13 cellular contexts compared by ENCODE assay signal in genomic region chr4:177391287-177391686, GRCh38.
"Had no signal": no experiment of that assay in that cellular context is flagged by ENCODE, and none has a peak within 500 bp of the region (broad histone marks: within the 10 kb centered on the region; RNA-seq: fewer than 3 reads in every experiment).

No MANE protein-coding gene starts in this region.

- H3K27ac ChIP-seq: adrenal gland, hepatocyte, pancreas, thoracic aorta had no signal

- H3K4me1 ChIP-seq: adrenal gland, pancreas had no signal

- H3K27me3 ChIP-seq: adrenal gland, hepatocyte, pancreas had no signal

- DNase-seq: activated CD4-positive, CD25-positive, alpha-beta regulatory T cell; activated effector memory CD4-positive, alpha-beta T cell treated with Interleukin-2 at 50 U/mL for 16 hours; activated naive CD4-positive, alpha-beta T cell treated with anti-CD3 and anti-CD28 coated beads, Interleukin-2, amount 50 U/mL, for 16 hours; adrenal gland; caudate nucleus; kidney glomerular epithelial cell; mesenchymal stem cell; pancreas; stimulated activated CD4-positive, alpha-beta T cell treated with anti-CD3 and anti-CD28 coated beads, Interleukin-1b, Interleukin-23, amount 100 ng/mL, for 48 hours; SW 1271 had no signal

- H3K9me3 ChIP-seq: adrenal gland, pancreas, thoracic aorta had no signal

- ATAC-seq: pancreas, sciatic nerve had no signal

- H2AFZ ChIP-seq: hepatocyte had no signal

- H3K36me3 ChIP-seq: adrenal gland, pancreas, thoracic aorta had no signal

- H3K4me2 ChIP-seq: hepatocyte had no signal

- H3K4me3 ChIP-seq: adrenal gland, hepatocyte, pancreas, thoracic aorta had no signal

- H3K79me2 ChIP-seq: hepatocyte had no signal
